In the genomic region with DNA sequence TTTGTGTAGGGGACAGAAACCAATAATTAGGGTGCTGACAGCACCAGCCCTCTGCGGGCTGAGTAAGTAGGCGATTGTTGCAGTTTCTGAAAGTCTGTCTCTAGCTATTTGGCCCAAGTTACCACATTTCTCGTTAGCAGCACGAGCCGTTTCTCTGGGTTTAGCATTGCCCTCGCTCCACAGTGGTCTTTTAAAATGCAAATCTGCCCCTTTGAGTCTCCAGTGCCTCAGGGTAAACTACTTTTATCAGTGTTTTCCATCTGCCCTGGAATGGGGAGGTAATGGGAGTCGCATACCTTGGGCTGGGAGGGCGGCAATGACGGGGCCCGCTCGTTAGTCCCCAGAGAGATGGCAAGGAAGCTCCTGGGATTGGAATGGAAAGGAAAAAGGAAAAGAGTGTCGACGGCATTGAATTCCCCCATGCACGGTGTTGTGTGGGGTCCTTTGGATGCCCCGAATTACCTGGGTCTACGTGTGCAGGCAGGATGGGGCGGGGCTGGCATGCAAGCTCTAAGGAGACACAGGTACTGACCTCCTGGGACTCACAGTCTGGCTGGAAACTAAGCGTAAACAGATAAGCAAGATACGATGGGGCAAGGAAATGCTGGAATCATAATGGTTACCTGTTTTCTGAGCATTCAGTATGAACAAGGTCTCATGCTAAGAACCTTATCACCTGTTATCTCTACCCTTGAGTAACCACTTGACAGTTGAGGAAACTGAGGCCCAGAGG, we compare ENCODE assay signal across 2 cellular contexts.
TF ChIP-seq lines count a peak whose summit lies in the region.

No MANE protein-coding gene starts in this region.

TF ChIP-seq in A549, 52 proteins besides CTCF, POLR2A, EP300 and RAD21 (continued from another document):
- TF ChIP-seq, protein P1, sequence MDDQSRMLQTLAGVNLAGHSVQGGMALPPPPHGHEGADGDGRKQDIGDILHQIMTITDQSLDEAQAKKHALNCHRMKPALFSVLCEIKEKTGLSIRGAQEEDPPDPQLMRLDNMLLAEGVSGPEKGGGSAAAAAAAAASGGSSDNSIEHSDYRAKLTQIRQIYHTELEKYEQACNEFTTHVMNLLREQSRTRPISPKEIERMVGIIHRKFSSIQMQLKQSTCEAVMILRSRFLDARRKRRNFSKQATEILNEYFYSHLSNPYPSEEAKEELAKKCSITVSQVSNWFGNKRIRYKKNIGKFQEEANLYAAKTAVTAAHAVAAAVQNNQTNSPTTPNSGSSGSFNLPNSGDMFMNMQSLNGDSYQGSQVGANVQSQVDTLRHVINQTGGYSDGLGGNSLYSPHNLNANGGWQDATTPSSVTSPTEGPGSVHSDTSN (IDR thresholded peaks at IDR 0.05): 0 out of 2 replicates have a peak, but pooled peaks have one; percentile 37
- TF ChIP-seq, protein P2, sequence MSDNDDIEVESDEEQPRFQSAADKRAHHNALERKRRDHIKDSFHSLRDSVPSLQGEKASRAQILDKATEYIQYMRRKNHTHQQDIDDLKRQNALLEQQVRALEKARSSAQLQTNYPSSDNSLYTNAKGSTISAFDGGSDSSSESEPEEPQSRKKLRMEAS (IDR thresholded peaks at IDR 0.05): peak; percentile 75; the same call in 1 of the 2 replicates
- TF ChIP-seq FOXS1 (CRISPR knock-in tag; IDR thresholded peaks at IDR 0.05) (0 out of 2 replicates have a peak, but pooled peaks have one; percentile 3), HES2 (IDR thresholded peaks at IDR 0.05) (no peak), E2F6 (IDR thresholded peaks at IDR 0.05; ENCODE audit: borderline replicate concordance, low read depth) (peak; percentile 45; the same call in 1 of the 2 replicates)

TF ChIP-seq in HEK293, 187 proteins besides CTCF, POLR2A, EP300 and RAD21 (continued from another document):
- TF ChIP-seq, protein P3, sequence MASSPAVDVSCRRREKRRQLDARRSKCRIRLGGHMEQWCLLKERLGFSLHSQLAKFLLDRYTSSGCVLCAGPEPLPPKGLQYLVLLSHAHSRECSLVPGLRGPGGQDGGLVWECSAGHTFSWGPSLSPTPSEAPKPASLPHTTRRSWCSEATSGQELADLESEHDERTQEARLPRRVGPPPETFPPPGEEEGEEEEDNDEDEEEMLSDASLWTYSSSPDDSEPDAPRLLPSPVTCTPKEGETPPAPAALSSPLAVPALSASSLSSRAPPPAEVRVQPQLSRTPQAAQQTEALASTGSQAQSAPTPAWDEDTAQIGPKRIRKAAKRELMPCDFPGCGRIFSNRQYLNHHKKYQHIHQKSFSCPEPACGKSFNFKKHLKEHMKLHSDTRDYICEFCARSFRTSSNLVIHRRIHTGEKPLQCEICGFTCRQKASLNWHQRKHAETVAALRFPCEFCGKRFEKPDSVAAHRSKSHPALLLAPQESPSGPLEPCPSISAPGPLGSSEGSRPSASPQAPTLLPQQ (tag by site-specific recombination; IDR thresholded peaks at IDR 0.05): peak; percentile 77
- TF ChIP-seq ZBTB8A (tag by site-specific recombination; IDR thresholded peaks at IDR 0.05) (peak; percentile 39; the same call in 1 of the 2 replicates), ZNF48 (tag by site-specific recombination; IDR thresholded peaks at IDR 0.05) (no peak), WT1 (tag by site-specific recombination; IDR thresholded peaks at IDR 0.05) (peak; percentile 97), ZNF37A (tag by site-specific recombination; IDR thresholded peaks at IDR 0.05) (no peak), GLIS1 (tag by site-specific recombination; IDR thresholded peaks at IDR 0.05) (peak; percentile 29), SP7 (tag by site-specific recombination; IDR thresholded peaks at IDR 0.05) (peak; percentile 90), EGR2 (tag by site-specific recombination; IDR thresholded peaks at IDR 0.05; ENCODE audit: low read depth) (no peak), ZNF623 (tag by site-specific recombination; IDR thresholded peaks at IDR 0.05) (no peak), MEIS1 (CRISPR knock-in tag; IDR thresholded peaks at IDR 0.05; ENCODE audit: borderline replicate concordance) (no peak), ZBTB17 (tag by site-specific recombination; IDR thresholded peaks at IDR 0.05) (0 out of 2 replicates have a peak, but pooled peaks have one; percentile 17), ZBTB1 (tag by site-specific recombination; IDR thresholded peaks at IDR 0.05) (no peak), PRDM10 (tag by site-specific recombination; IDR thresholded peaks at IDR 0.05) (no peak), KLF16 (tag by site-specific recombination; IDR thresholded peaks at IDR 0.05) (no peak), ZSCAN30 (tag by site-specific recombination; IDR thresholded peaks at IDR 0.05) (no peak), ZNF366 (tag by site-specific recombination; conservative IDR thresholded peaks at IDR 0.05) (no peak), ZNF214 (tag by site-specific recombination; IDR thresholded peaks at IDR 0.05; ENCODE audit: borderline replicate concordance) (no peak)
- TF ChIP-seq, protein P4, sequence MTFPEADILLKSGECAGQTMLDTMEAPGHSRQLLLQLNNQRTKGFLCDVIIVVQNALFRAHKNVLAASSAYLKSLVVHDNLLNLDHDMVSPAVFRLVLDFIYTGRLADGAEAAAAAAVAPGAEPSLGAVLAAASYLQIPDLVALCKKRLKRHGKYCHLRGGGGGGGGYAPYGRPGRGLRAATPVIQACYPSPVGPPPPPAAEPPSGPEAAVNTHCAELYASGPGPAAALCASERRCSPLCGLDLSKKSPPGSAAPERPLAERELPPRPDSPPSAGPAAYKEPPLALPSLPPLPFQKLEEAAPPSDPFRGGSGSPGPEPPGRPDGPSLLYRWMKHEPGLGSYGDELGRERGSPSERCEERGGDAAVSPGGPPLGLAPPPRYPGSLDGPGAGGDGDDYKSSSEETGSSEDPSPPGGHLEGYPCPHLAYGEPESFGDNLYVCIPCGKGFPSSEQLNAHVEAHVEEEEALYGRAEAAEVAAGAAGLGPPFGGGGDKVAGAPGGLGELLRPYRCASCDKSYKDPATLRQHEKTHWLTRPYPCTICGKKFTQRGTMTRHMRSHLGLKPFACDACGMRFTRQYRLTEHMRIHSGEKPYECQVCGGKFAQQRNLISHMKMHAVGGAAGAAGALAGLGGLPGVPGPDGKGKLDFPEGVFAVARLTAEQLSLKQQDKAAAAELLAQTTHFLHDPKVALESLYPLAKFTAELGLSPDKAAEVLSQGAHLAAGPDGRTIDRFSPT (tag by site-specific recombination; IDR thresholded peaks at IDR 0.05): 0 out of 2 replicates have a peak, but pooled peaks have one; percentile 8
- TF ChIP-seq, protein P5, sequence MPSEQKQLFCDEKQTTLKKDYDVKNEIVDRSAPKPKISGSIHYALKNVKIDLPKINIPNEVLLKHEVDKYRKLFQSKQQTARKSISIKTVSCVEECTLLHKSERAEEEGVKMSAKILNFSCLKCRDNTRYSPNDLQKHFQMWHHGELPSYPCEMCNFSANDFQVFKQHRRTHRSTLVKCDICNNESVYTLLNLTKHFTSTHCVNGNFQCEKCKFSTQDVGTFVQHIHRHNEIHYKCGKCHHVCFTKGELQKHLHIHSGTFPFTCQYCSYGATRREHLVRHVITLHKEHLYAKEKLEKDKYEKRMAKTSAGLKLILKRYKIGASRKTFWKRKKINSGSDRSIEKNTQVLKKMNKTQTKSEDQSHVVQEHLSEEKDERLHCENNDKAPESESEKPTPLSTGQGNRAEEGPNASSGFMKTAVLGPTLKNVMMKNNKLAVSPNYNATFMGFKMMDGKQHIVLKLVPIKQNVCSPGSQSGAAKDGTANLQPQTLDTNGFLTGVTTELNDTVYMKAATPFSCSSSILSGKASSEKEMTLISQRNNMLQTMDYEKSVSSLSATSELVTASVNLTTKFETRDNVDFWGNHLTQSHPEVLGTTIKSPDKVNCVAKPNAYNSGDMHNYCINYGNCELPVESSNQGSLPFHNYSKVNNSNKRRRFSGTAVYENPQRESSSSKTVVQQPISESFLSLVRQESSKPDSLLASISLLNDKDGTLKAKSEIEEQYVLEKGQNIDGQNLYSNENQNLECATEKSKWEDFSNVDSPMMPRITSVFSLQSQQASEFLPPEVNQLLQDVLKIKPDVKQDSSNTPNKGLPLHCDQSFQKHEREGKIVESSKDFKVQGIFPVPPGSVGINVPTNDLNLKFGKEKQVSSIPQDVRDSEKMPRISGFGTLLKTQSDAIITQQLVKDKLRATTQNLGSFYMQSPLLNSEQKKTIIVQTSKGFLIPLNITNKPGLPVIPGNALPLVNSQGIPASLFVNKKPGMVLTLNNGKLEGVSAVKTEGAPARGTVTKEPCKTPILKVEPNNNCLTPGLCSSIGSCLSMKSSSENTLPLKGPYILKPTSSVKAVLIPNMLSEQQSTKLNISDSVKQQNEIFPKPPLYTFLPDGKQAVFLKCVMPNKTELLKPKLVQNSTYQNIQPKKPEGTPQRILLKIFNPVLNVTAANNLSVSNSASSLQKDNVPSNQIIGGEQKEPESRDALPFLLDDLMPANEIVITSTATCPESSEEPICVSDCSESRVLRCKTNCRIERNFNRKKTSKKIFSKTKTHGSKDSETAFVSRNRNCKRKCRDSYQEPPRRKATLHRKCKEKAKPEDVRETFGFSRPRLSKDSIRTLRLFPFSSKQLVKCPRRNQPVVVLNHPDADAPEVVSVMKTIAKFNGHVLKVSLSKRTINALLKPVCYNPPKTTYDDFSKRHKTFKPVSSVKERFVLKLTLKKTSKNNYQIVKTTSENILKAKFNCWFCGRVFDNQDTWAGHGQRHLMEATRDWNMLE (tag by site-specific recombination; conservative IDR thresholded peaks at IDR 0.05; ENCODE audit: low read depth): no peak
- TF ChIP-seq, protein P6, sequence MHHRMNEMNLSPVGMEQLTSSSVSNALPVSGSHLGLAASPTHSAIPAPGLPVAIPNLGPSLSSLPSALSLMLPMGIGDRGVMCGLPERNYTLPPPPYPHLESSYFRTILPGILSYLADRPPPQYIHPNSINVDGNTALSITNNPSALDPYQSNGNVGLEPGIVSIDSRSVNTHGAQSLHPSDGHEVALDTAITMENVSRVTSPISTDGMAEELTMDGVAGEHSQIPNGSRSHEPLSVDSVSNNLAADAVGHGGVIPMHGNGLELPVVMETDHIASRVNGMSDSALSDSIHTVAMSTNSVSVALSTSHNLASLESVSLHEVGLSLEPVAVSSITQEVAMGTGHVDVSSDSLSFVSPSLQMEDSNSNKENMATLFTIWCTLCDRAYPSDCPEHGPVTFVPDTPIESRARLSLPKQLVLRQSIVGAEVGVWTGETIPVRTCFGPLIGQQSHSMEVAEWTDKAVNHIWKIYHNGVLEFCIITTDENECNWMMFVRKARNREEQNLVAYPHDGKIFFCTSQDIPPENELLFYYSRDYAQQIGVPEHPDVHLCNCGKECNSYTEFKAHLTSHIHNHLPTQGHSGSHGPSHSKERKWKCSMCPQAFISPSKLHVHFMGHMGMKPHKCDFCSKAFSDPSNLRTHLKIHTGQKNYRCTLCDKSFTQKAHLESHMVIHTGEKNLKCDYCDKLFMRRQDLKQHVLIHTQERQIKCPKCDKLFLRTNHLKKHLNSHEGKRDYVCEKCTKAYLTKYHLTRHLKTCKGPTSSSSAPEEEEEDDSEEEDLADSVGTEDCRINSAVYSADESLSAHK (tag by site-specific recombination; IDR thresholded peaks at IDR 0.05): 0 out of 2 replicates have a peak, but pooled peaks have one; percentile 26
